Comparison of ENCODE assay signal across 8 cellular contexts in the genomic region with DNA sequence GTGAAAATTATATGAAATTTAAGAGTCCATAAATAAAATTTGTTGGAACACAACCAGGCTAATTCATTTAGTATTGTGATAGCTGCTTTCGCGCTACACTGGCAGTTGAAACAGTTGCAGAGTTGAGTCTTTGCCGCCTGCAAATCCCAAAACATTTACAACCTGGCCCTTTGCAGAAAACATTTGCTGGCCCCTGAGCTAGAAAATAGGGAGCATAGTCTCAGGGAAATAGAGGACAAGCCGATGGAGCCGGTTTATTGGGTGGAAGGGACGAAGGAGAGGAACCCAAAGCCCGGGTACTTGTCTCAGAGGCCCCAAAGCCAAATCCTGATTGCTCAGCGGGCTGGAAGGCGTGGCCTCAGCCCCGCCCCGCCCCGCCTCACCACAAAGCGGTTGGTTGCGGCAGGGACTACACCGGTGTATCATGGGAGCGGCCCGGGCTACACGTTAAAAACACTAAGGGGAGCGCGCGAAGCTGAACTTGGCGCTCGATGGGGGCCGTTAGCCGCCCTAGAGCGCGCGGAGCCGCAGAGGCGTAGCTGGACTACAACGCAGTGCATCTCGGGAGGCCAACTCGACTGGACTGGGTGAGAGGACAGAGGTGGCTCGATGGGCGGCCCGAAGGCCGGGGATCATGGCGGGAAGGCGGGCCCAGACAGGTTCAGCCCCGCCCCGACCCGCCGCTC. TPM values are rescaled to one million over a fixed set of nuclear protein-coding genes. Genes with fewer than 3 reads are reported as not detected.
DNase-seq lines count a peak whose midpoint lies in the region; ATAC-seq and TF ChIP-seq lines count a peak whose summit lies in the region.

No MANE protein-coding gene starts in this region.

- H3K27me3 Mint-ChIP-seq in activated T-helper 2 cell treated with anti-CD3 and anti-CD28 coated beads, Interferon-gamma antibody, Interleukin-2, Interleukin-4, amounts not matched to agents 10 μg/mL and 5 μg/mL and 100 μg/mL, durations not matched to agents 14 hours and 24 hours and 36 hours (ENCODE audit: low read depth), result no peaks in the 10 kb centered on the region
- H3K27me3 Mint-ChIP-seq in natural killer cell treated with Interleukin-12 subunit alpha and Interleukin-12 subunit beta and Interleukin-15 and Interleukin-18, amount 100 ng/mL, for 72 hours, result no peaks in the 10 kb centered on the region

- no peak for TF ChIP-seq CTCF in LNCaP clone FGC (IDR thresholded peaks at IDR 0.05; ENCODE audit: control insufficient read depth, extremely low read depth, insufficient read depth)
- no peak for TF ChIP-seq CTCF in fibroblast of the aortic adventitia (IDR thresholded peaks at IDR 0.05; ENCODE audit: insufficient read depth, low read length)

- peaks cover 18% of the 10 kb centered on the region for H3K4me1 Mint-ChIP-seq in activated T-helper 2 cell treated with anti-CD3 and anti-CD28 coated beads, Interferon-gamma antibody, Interleukin-2, Interleukin-4, amounts not matched to agents 10 μg/mL and 5 μg/mL and 100 μg/mL, durations not matched to agents 14 hours and 24 hours and 36 hours (ENCODE audit: low read depth)
- peaks cover 0 to 4% of the 10 kb centered on the region in 2 donors for H3K4me1 Mint-ChIP-seq in natural killer cell treated with Interleukin-12 subunit alpha and Interleukin-12 subunit beta and Interleukin-15 and Interleukin-18, amount 100 ng/mL, for 72 hours (ENCODE audit: low read depth in 2 of 2)

- no peaks in the 10 kb centered on the region for H3K9me3 Mint-ChIP-seq in activated T-helper 2 cell treated with anti-CD3 and anti-CD28 coated beads, Interferon-gamma antibody, Interleukin-2, Interleukin-4, amounts not matched to agents 10 μg/mL and 5 μg/mL and 100 μg/mL, durations not matched to agents 14 hours and 24 hours and 36 hours
- no peaks in the 10 kb centered on the region for H3K9me3 Mint-ChIP-seq in natural killer cell treated with Interleukin-12 subunit alpha and Interleukin-12 subunit beta and Interleukin-15 and Interleukin-18, amount 100 ng/mL, for 72 hours

- intact Hi-C loops in activated T-helper 2 cell treated with anti-CD3 and anti-CD28 coated beads, Interferon-gamma antibody, Interleukin-2, Interleukin-4, amounts not matched to agents 10 μg/mL and 5 μg/mL and 100 μg/mL, durations not matched to agents 14 hours and 24 hours and 36 hours (cut with micrococcal nuclease), result loop anchor here (1.0 to 5.0 kb wide), 4 partner anchors 13 to 123 kb away; a partner anchor contains a TSS

- ATAC-seq in natural killer cell treated with Interleukin-12 subunit alpha and Interleukin-12 subunit beta and Interleukin-15 and Interleukin-18, amount 100 ng/mL, for 72 hours, result peak; percentile 97

- H3K4me3 Mint-ChIP-seq in activated T-helper 2 cell treated with anti-CD3 and anti-CD28 coated beads, Interferon-gamma antibody, Interleukin-2, Interleukin-4, amounts not matched to agents 10 μg/mL and 5 μg/mL and 100 μg/mL, durations not matched to agents 14 hours and 24 hours and 36 hours (ENCODE audit: low read depth), result peak overlapping the region; percentile 86
- H3K4me3 Mint-ChIP-seq in natural killer cell treated with Interleukin-12 subunit alpha and Interleukin-12 subunit beta and Interleukin-15 and Interleukin-18, amount 100 ng/mL, for 72 hours, result peak overlapping the region; percentile 91

- DNase-seq in EL (peak; percentile 98), H4 (ENCODE audit: low spot score) (peak; percentile 96), LNCaP clone FGC (ENCODE audit: low read depth) (peak; percentile 90), RPMI8226 (peak; percentile 98), fibroblast of the aortic adventitia (ENCODE audit: low read depth) (peak; percentile 92)
- peak; percentile 94 for DNase-seq in activated T-helper 2 cell treated with anti-CD3 and anti-CD28 coated beads, Interferon-gamma antibody, Interleukin-2, Interleukin-4, amounts not matched to agents 10 μg/mL and 5 μg/mL and 100 μg/mL, durations not matched to agents 14 hours and 24 hours and 36 hours (ENCODE audit: low spot score)
- DNase-seq in natural killer cell treated with Interleukin-12 subunit alpha and Interleukin-12 subunit beta and Interleukin-15 and Interleukin-18, amount 100 ng/mL, for 72 hours (ENCODE audit: low spot score), result peak; percentile 92
- DNase-seq in stimulated activated naive CD4-positive, alpha-beta T cell treated with Interleukin-2 at 50 U/mL for 16 hours (lab: John Stamatoyannopoulos, UW), result peak; percentile 89

- H3K27ac Mint-ChIP-seq in activated T-helper 2 cell treated with anti-CD3 and anti-CD28 coated beads, Interferon-gamma antibody, Interleukin-2, Interleukin-4, amounts not matched to agents 10 μg/mL and 5 μg/mL and 100 μg/mL, durations not matched to agents 14 hours and 24 hours and 36 hours, result peak overlapping the region; percentile 96
- H3K27ac Mint-ChIP-seq in natural killer cell treated with Interleukin-12 subunit alpha and Interleukin-12 subunit beta and Interleukin-15 and Interleukin-18, amount 100 ng/mL, for 72 hours, result peak overlapping the region; percentile 80 to 90

- H3K36me3 Mint-ChIP-seq in activated T-helper 2 cell treated with anti-CD3 and anti-CD28 coated beads, Interferon-gamma antibody, Interleukin-2, Interleukin-4, amounts not matched to agents 10 μg/mL and 5 μg/mL and 100 μg/mL, durations not matched to agents 14 hours and 24 hours and 36 hours (ENCODE audit: low read depth), result peaks cover 20% of the 10 kb centered on the region
- H3K36me3 Mint-ChIP-seq in natural killer cell treated with Interleukin-12 subunit alpha and Interleukin-12 subunit beta and Interleukin-15 and Interleukin-18, amount 100 ng/mL, for 72 hours, result no peaks in the 10 kb centered on the region

- H3K4me3 ChIP-seq in LNCaP clone FGC (ENCODE audit: low read depth, low read length) (peak overlapping the region; percentile 85), fibroblast of the aortic adventitia (ENCODE audit: low read depth, low read length) (peak overlapping the region; percentile 76)

RNA-seq across cellular contexts. Expression of a gene that starts 0.3 kb away (rescaled TPM):
- total RNA-seq in H4 (2014; rRNA removed; shearing (Covaris generic)), result 4.1 and 10.7 TPM in 2 replicates
- total RNA-seq in activated T-helper 2 cell treated with anti-CD3 and anti-CD28 coated beads, Interferon-gamma antibody, Interleukin-2, Interleukin-4, amounts not matched to agents 10 μg/mL and 5 μg/mL and 100 μg/mL, durations not matched to agents 14 hours and 24 hours and 36 hours, result 17.0 and 18.6 TPM in 2 replicates
- 13.0 and 19.1 TPM in 2 replicates for total RNA-seq in fibroblast of the aortic adventitia (ENCODE audit: low replicate concordance)
- total RNA-seq in natural killer cell treated with Interleukin-12 subunit alpha and Interleukin-12 subunit beta and Interleukin-15 and Interleukin-18, amount 100 ng/mL, for 72 hours, result 10 to 100 TPM in 1 of 2 donors, 1 to 10 TPM in 1; 7.6 to 18.5 TPM

RNA-seq across cellular contexts. Expression of a gene that starts 13.4 kb away (rescaled TPM):
- total RNA-seq in H4 (2014; rRNA removed; shearing (Covaris generic)), result 6.3 and 8.5 TPM in 2 replicates
- 19.6 and 22.4 TPM in 2 replicates for total RNA-seq in activated T-helper 2 cell treated with anti-CD3 and anti-CD28 coated beads, Interferon-gamma antibody, Interleukin-2, Interleukin-4, amounts not matched to agents 10 μg/mL and 5 μg/mL and 100 μg/mL, durations not matched to agents 14 hours and 24 hours and 36 hours
- total RNA-seq in fibroblast of the aortic adventitia (ENCODE audit: low replicate concordance), result 11.1 and 17.4 TPM in 2 replicates
- 10 to 100 TPM; 14.1 to 28.2 TPM for total RNA-seq in natural killer cell treated with Interleukin-12 subunit alpha and Interleukin-12 subunit beta and Interleukin-15 and Interleukin-18, amount 100 ng/mL, for 72 hours

RNA-seq across cellular contexts. Expression of a gene that starts 17.7 kb away (rescaled TPM):
- total RNA-seq in H4 (2014; rRNA removed; shearing (Covaris generic)), result not detected in 2 replicates
- 11.9 and 14.6 TPM in 2 replicates for total RNA-seq in activated T-helper 2 cell treated with anti-CD3 and anti-CD28 coated beads, Interferon-gamma antibody, Interleukin-2, Interleukin-4, amounts not matched to agents 10 μg/mL and 5 μg/mL and 100 μg/mL, durations not matched to agents 14 hours and 24 hours and 36 hours
- 9.7 and 11.5 TPM in 2 replicates for total RNA-seq in fibroblast of the aortic adventitia (ENCODE audit: low replicate concordance)
- total RNA-seq in natural killer cell treated with Interleukin-12 subunit alpha and Interleukin-12 subunit beta and Interleukin-15 and Interleukin-18, amount 100 ng/mL, for 72 hours, result 10 to 100 TPM; 14.2 to 34.7 TPM

RNA-seq across cellular contexts. Expression of a gene that starts 26.7 kb away (rescaled TPM):
- 266 and 271 TPM in 2 replicates for total RNA-seq in H4 (2014; rRNA removed; shearing (Covaris generic))
- 70.0 and 77.0 TPM in 2 replicates for total RNA-seq in activated T-helper 2 cell treated with anti-CD3 and anti-CD28 coated beads, Interferon-gamma antibody, Interleukin-2, Interleukin-4, amounts not matched to agents 10 μg/mL and 5 μg/mL and 100 μg/mL, durations not matched to agents 14 hours and 24 hours and 36 hours
- 14.9 and 97.9 TPM in 2 replicates for total RNA-seq in fibroblast of the aortic adventitia (ENCODE audit: low replicate concordance)
- 10 to 100 TPM; 29.4 to 50.5 TPM for total RNA-seq in natural killer cell treated with Interleukin-12 subunit alpha and Interleukin-12 subunit beta and Interleukin-15 and Interleukin-18, amount 100 ng/mL, for 72 hours

RNA-seq across cellular contexts. Expression of a gene that starts 43.2 kb away (rescaled TPM):
- total RNA-seq in H4 (2014; rRNA removed; shearing (Covaris generic)), result 28.7 and 30.5 TPM in 2 replicates
- total RNA-seq in activated T-helper 2 cell treated with anti-CD3 and anti-CD28 coated beads, Interferon-gamma antibody, Interleukin-2, Interleukin-4, amounts not matched to agents 10 μg/mL and 5 μg/mL and 100 μg/mL, durations not matched to agents 14 hours and 24 hours and 36 hours, result 82.0 and 86.8 TPM in 2 replicates
- 2.5 and 19.3 TPM in 2 replicates for total RNA-seq in fibroblast of the aortic adventitia (ENCODE audit: low replicate concordance)
- total RNA-seq in natural killer cell treated with Interleukin-12 subunit alpha and Interleukin-12 subunit beta and Interleukin-15 and Interleukin-18, amount 100 ng/mL, for 72 hours, result 100 to 1,000 TPM in 1 of 2 donors, 10 to 100 TPM in 1; 59.2 to 140 TPM

Comparison
In these comparisons a context has a peak if more than half of its experiments do, and no peak if none do; other contexts are left out.
1. Peak in every context shown above with its lines: DNase-seq, ATAC-seq and H3K4me3 ChIP-seq.
2. RNA of a gene that starts 17.7 kb away (total RNA-seq): 14.2 to 34.7 TPM in natural killer cell treated with Interleukin-12 subunit alpha and Interleukin-12 subunit beta and Interleukin-15 and Interleukin-18, amount 100 ng/mL, for 72 hours, 11.9 to 14.6 TPM in activated T-helper 2 cell treated with anti-CD3 and anti-CD28 coated beads, Interferon-gamma antibody, Interleukin-2, Interleukin-4, amounts not matched to agents 10 μg/mL and 5 μg/mL and 100 μg/mL, durations not matched to agents 14 hours and 24 hours and 36 hours and 9.7 to 11.5 TPM in fibroblast of the aortic adventitia; not detected in H4; every median in the first group is over 10 times any median in the second.